In genomic region chr17:4823373-4824089, GRCh38 we compare ENCODE assay signal across 21 cellular contexts. TPM values are rescaled to one million over a fixed set of nuclear protein-coding genes. Genes with fewer than 3 reads are reported as not detected.
A peak's percentile ranks its signal among the peaks of the same experiment; 100 is the strongest.
DNase-seq lines count a peak whose midpoint lies in the region; ATAC-seq and TF ChIP-seq lines count a peak whose summit lies in the region.
"Had no signal": no experiment of that assay in that cellular context is flagged by ENCODE, and none has a peak within 500 bp of the region (broad histone marks: within the 10 kb centered on the region; RNA-seq: fewer than 3 reads in every experiment).

No MANE protein-coding gene starts in this region.

- intact Hi-C loops in natural killer cell (cut with micrococcal nuclease) (no loop called here), left lung (cut with DNase I) (no loop called here), upper lobe of right lung (cut with DNase I) (no loop called here), adrenal gland (cut with DNase I) (no loop called here)

- no peak for ATAC-seq in natural killer cell treated with Interleukin-12 subunit alpha and Interleukin-12 subunit beta and Interleukin-15 and Interleukin-18, amount 100 ng/mL, for 72 hours
- ATAC-seq in natural killer cell (no peak), left lung (peak; percentile 93), upper lobe of right lung (peak; percentile 73)
- ATAC-seq: CD8-positive, alpha-beta T cell had no signal

- no peaks in the 10 kb centered on the region for H3K4me1 Mint-ChIP-seq in natural killer cell treated with Interleukin-12 subunit alpha and Interleukin-12 subunit beta and Interleukin-15 and Interleukin-18, amount 100 ng/mL, for 72 hours (ENCODE audit: low read depth in 2 of 2)
- no peaks in the 10 kb centered on the region for H3K4me1 Mint-ChIP-seq in natural killer cell

- peaks cover 0 to 42% of the 10 kb centered on the region in 2 donors for H3K36me3 ChIP-seq in left lung
- H3K36me3 ChIP-seq in upper lobe of right lung = peaks cover 6% of the 10 kb centered on the region
- H3K36me3 ChIP-seq in SJCRH30 = no peaks in the 10 kb centered on the region
- no peaks in the 10 kb centered on the region for H3K36me3 ChIP-seq in adrenal gland (replicated peaks in 1 of 2)
- H3K36me3 ChIP-seq: HAP-1 had no signal

- CTCF ChIA-PET in RWPE1 (lab: Yijun Ruan, JAX) = interaction anchor here (0.7 kb wide), 1 partner anchor 32 kb away, joined by 3 read pairs; no protein-coding TSS in a partner anchor

- peak; percentile 12 for DNase-seq in natural killer cell treated with Interleukin-12 subunit alpha and Interleukin-12 subunit beta and Interleukin-15 and Interleukin-18, amount 100 ng/mL, for 72 hours (ENCODE audit: low spot score)
- DNase-seq in natural killer cell = no peak
- DNase-seq in RWPE1 (ENCODE audit: low spot score) = no peak
- DNase-seq in left lung = no peak
- DNase-seq in upper lobe of right lung = no peak
- DNase-seq in SJCRH30 = no peak
- DNase-seq in AML-193 (lab: John Stamatoyannopoulos, UW) = no peak
- DNase-seq in adrenal gland = no peak
- DNase-seq: Calu3; CD8-positive, alpha-beta T cell; MM.1S; NCI-H1092 treated with DMSO at 0.1 percent for 48 hours; NCI-H146; NCI-H2081 treated with DMSO at 0.1 percent for 48 hours; NCI-H524 treated with DMSO at 0.1 percent for 48 hours; PC-9; SW 1271 had no signal

- peaks cover 0 to 2% of the 10 kb centered on the region in 2 donors for H3K27me3 Mint-ChIP-seq in natural killer cell treated with Interleukin-12 subunit alpha and Interleukin-12 subunit beta and Interleukin-15 and Interleukin-18, amount 100 ng/mL, for 72 hours
- peaks cover 0 to 1% of the 10 kb centered on the region in 2 donors for H3K27me3 Mint-ChIP-seq in natural killer cell (ENCODE audit: low read depth in 2 of 2)

- H3K36me3 Mint-ChIP-seq in natural killer cell treated with Interleukin-12 subunit alpha and Interleukin-12 subunit beta and Interleukin-15 and Interleukin-18, amount 100 ng/mL, for 72 hours = no peaks in the 10 kb centered on the region
- H3K36me3 Mint-ChIP-seq in natural killer cell = no peaks in the 10 kb centered on the region

- no peak for TF ChIP-seq POLR2A in adrenal gland (IDR thresholded peaks at IDR 0.05)

- POLR2A ChIA-PET in RWPE1 (lab: Yijun Ruan, JAX; ENCODE audit: low non-redundant PET) = interaction anchor here (0.5 kb wide), 1 partner anchor 29 kb away, joined by 8 read pairs; no protein-coding TSS in a partner anchor

- no peaks in the 10 kb centered on the region for H3K9me3 Mint-ChIP-seq in natural killer cell treated with Interleukin-12 subunit alpha and Interleukin-12 subunit beta and Interleukin-15 and Interleukin-18, amount 100 ng/mL, for 72 hours
- H3K9me3 Mint-ChIP-seq in natural killer cell = no peaks in the 10 kb centered on the region
- H3K9me3 Mint-ChIP-seq: CD8-positive, alpha-beta T cell had no signal

- H3K27ac Mint-ChIP-seq in natural killer cell treated with Interleukin-12 subunit alpha and Interleukin-12 subunit beta and Interleukin-15 and Interleukin-18, amount 100 ng/mL, for 72 hours = no peak overlapping the region
- no peak overlapping the region for H3K27ac Mint-ChIP-seq in natural killer cell
- H3K27ac Mint-ChIP-seq: CD8-positive, alpha-beta T cell had no signal

- no peaks in the 10 kb centered on the region for H3K4me1 ChIP-seq in left lung
- H3K4me1 ChIP-seq in upper lobe of right lung = no peaks in the 10 kb centered on the region
- H3K4me1 ChIP-seq in SJCRH30 = no peaks in the 10 kb centered on the region
- H3K4me1 ChIP-seq in adrenal gland (replicated peaks in 1 of 2) = no peaks in the 10 kb centered on the region
- H3K4me1 ChIP-seq: BLaER1 treated with 17β-estradiol and CSF1 and Interleukin-3, amounts not matched to agents 10 nM and 100 nM; HAP-1 had no signal

- H3K4me3 ChIP-seq in left lung (no peak overlapping the region), upper lobe of right lung (no peak overlapping the region), SJCRH30 (no peak overlapping the region), adrenal gland (no peak overlapping the region)
- H3K4me3 ChIP-seq: BLaER1 treated with 17β-estradiol and CSF1 and Interleukin-3, amounts not matched to agents 10 nM and 100 nM; HAP-1; PC-9 had no signal

- TF ChIP-seq CTCF in natural killer cell (IDR thresholded peaks at IDR 0.05) = no peak
- no peak for TF ChIP-seq CTCF in RWPE1 (conservative IDR thresholded peaks at IDR 0.05; ENCODE audit: low read depth)
- TF ChIP-seq CTCF in left lung (IDR thresholded peaks at IDR 0.05) = no peak
- TF ChIP-seq CTCF in upper lobe of right lung (IDR thresholded peaks at IDR 0.05) = no peak
- no peak for TF ChIP-seq CTCF in adrenal gland (IDR thresholded peaks at IDR 0.05)

- H3K27ac ChIP-seq in RWPE1 = peak overlapping the region; percentile 39
- H3K27ac ChIP-seq in left lung = no peak overlapping the region
- no peak overlapping the region for H3K27ac ChIP-seq in upper lobe of right lung
- no peak overlapping the region for H3K27ac ChIP-seq in SJCRH30
- H3K27ac ChIP-seq in adrenal gland = no peak overlapping the region
- H3K27ac ChIP-seq: BLaER1 treated with 17β-estradiol and CSF1 and Interleukin-3, amounts not matched to agents 10 nM and 100 nM; PC-9 had no signal

- WGBS in adrenal gland, 4 donors = 83 to 86% (median 85%) methylated on average over 7 to 12 of the region's 12 CpGs

- no peak overlapping the region for H3K4me3 Mint-ChIP-seq in natural killer cell treated with Interleukin-12 subunit alpha and Interleukin-12 subunit beta and Interleukin-15 and Interleukin-18, amount 100 ng/mL, for 72 hours
- no peak overlapping the region for H3K4me3 Mint-ChIP-seq in natural killer cell
- H3K4me3 Mint-ChIP-seq: CD8-positive, alpha-beta T cell had no signal

- H3K27me3 ChIP-seq in left lung = no peaks in the 10 kb centered on the region
- H3K27me3 ChIP-seq in upper lobe of right lung = no peaks in the 10 kb centered on the region
- H3K27me3 ChIP-seq in SJCRH30 = no peaks in the 10 kb centered on the region
- no peaks in the 10 kb centered on the region for H3K27me3 ChIP-seq in adrenal gland
- H3K27me3 ChIP-seq: BLaER1 treated with 17β-estradiol and CSF1 and Interleukin-3, amounts not matched to agents 10 nM and 100 nM had no signal

- H3K9me3 ChIP-seq in left lung (no peaks in the 10 kb centered on the region), upper lobe of right lung (no peaks in the 10 kb centered on the region), SJCRH30 (replicated peaks) (no peaks in the 10 kb centered on the region), adrenal gland (replicated peaks in 1 of 3) (no peaks in the 10 kb centered on the region)
- H3K9me3 ChIP-seq: BLaER1 treated with 17β-estradiol and CSF1 and Interleukin-3, amounts not matched to agents 10 nM and 100 nM; HAP-1 had no signal

RNA-seq across cellular contexts. Expression of gene MINK1, which starts 9.6 kb away (rescaled TPM):
- 10 to 100 TPM; 72.4 to 98.2 TPM for total RNA-seq in natural killer cell treated with Interleukin-12 subunit alpha and Interleukin-12 subunit beta and Interleukin-15 and Interleukin-18, amount 100 ng/mL, for 72 hours
- total RNA-seq in natural killer cell = 100 to 1,000 TPM; 103 to 122 (median 110) TPM
- 10 to 100 TPM; 84.1 to 85.4 TPM for total RNA-seq in left lung
- total RNA-seq in upper lobe of right lung = 121 TPM
- 12.2 and 12.4 TPM in 2 replicates for total RNA-seq in SJCRH30 (2014; rRNA removed; shearing (Covaris generic))
- 100 to 1,000 TPM in 1 of 8 donors, 10 to 100 TPM in 7; 44.3 to 130 (median 54.8) TPM for total RNA-seq in adrenal gland
- 100 to 1,000 TPM in 1 of 3 donors, 10 to 100 TPM in 2; 35.1 to 135 (median 41.0) TPM for polyA plus RNA-seq in adrenal gland

RNA-seq across cellular contexts. Expression of gene PLD2, which starts 16.6 kb away (rescaled TPM):
- total RNA-seq in natural killer cell treated with Interleukin-12 subunit alpha and Interleukin-12 subunit beta and Interleukin-15 and Interleukin-18, amount 100 ng/mL, for 72 hours = 10 to 100 TPM; 38.4 to 46.9 TPM
- total RNA-seq in natural killer cell (10 to 100 TPM; 20.8 to 22.7 (median 21.3) TPM), left lung (10 to 100 TPM; 30.0 to 34.7 TPM), upper lobe of right lung (33.4 TPM), adrenal gland (10 to 100 TPM in 7 of 8 donors, 1 to 10 TPM in 1; 5.9 to 27.1 (median 19.1) TPM)
- total RNA-seq in SJCRH30 (2014; rRNA removed; shearing (Covaris generic)) = 11.7 and 14.8 TPM in 2 replicates
- polyA plus RNA-seq in adrenal gland = 10 to 100 TPM in 2 of 3 donors, 1 to 10 TPM in 1; 4.1 to 34.8 (median 19.5) TPM

RNA-seq across cellular contexts. Expression of gene PSMB6, which starts 27.6 kb away (rescaled TPM):
- total RNA-seq in natural killer cell treated with Interleukin-12 subunit alpha and Interleukin-12 subunit beta and Interleukin-15 and Interleukin-18, amount 100 ng/mL, for 72 hours = 100 to 1,000 TPM; 145 to 174 TPM
- total RNA-seq in natural killer cell = 10 to 100 TPM; 69.4 to 79.3 (median 70.0) TPM
- total RNA-seq in left lung = 100 to 1,000 TPM; 102 to 129 TPM
- total RNA-seq in upper lobe of right lung = 91.0 TPM
- total RNA-seq in SJCRH30 (2014; rRNA removed; shearing (Covaris generic)) = 120 and 135 TPM in 2 replicates
- 100 to 1,000 TPM; 112 to 260 (median 150) TPM for total RNA-seq in adrenal gland
- 100 to 1,000 TPM in 2 of 3 donors, 10 to 100 TPM in 1; 70.5 to 227 (median 138) TPM for polyA plus RNA-seq in adrenal gland

RNA-seq across cellular contexts. Expression of gene GLTPD2, which starts 34.8 kb away (rescaled TPM):
- under 1 TPM in 1 of 2 donors, not detected in 1; 0.38 TPM for total RNA-seq in natural killer cell treated with Interleukin-12 subunit alpha and Interleukin-12 subunit beta and Interleukin-15 and Interleukin-18, amount 100 ng/mL, for 72 hours
- total RNA-seq in natural killer cell (not detected), left lung (not detected), upper lobe of right lung (not detected), adrenal gland (not detected)
- total RNA-seq in SJCRH30 (2014; rRNA removed; shearing (Covaris generic)) = not detected in 2 replicates
- not detected for polyA plus RNA-seq in adrenal gland
- total RNA-seq: A673, LHCN-M2, PC-9 had no signal

Comparison
In these comparisons a context has a peak if more than half of its experiments do, and no peak if none do; other contexts are left out.
1. ATAC-seq: peak in left lung (single experiment) and upper lobe of right lung (single experiment); none in natural killer cell treated with Interleukin-12 subunit alpha and Interleukin-12 subunit beta and Interleukin-15 and Interleukin-18, amount 100 ng/mL, for 72 hours (0 of 2) and natural killer cell (0 of 3).